ENCODE assay signal across 12 cellular contexts in genomic region chr21:41615613-41616012, GRCh38.
DNase-seq lines count a peak whose midpoint lies in the region; ATAC-seq and TF ChIP-seq lines count a peak whose summit lies in the region.
"Had no signal": no experiment of that assay in that cellular context is flagged by ENCODE, and none has a peak within 500 bp of the region (broad histone marks: within the 10 kb centered on the region; RNA-seq: fewer than 3 reads in every experiment).

No MANE protein-coding gene starts in this region.

- no TSS peak for BruUV-seq in PC-3 (replicated peaks; lab: Mats Ljungman, UMichigan)
- no TSS peak for BruUV-seq in Caco-2 (replicated peaks; lab: Mats Ljungman, UMichigan)

- peak overlapping the region; percentile 19; the same call in 1 of the 2 replicates for H3K9ac ChIP-seq in PC-3 (ENCODE audit: low read length)

- H3K4me2 ChIP-seq in PC-3 (ENCODE audit: low read length), result 0 out of 2 replicates have a peak overlapping the region, but pooled peaks have one; percentile 0

- H3K9me2 ChIP-seq in PC-3 (replicated peaks; ENCODE audit: low read length), result no peaks in the 10 kb centered on the region

- DNase-seq in AG04449 (ENCODE audit: low read depth, low spot score), result peak; percentile 99
- DNase-seq in PC-3, result peak; percentile 59
- DNase-seq in epidermal melanocyte (ENCODE audit: insufficient read length, low spot score), result peak; percentile 86
- peak; percentile 86 for DNase-seq in non-pigmented ciliary epithelial cell (ENCODE audit: low read depth)
- DNase-seq in NCI-H2171 (lab: John Stamatoyannopoulos, UW), result no peak
- no peak for DNase-seq in activated naive CD8-positive, alpha-beta T cell treated with anti-CD3 and anti-CD28 coated beads, Interleukin-2, amount 50 U/mL, for 24 hours
- no peak for DNase-seq in NCI-H748 treated with DMSO at 0.1 percent for 48 hours (lab: John Stamatoyannopoulos, UW)
- DNase-seq in Caco-2, result no peak
- DNase-seq: CD8-positive, alpha-beta memory T cell; NCI-H774; T-helper 2 cell had no signal

- no peaks in the 10 kb centered on the region for H3F3A ChIP-seq in PC-3 (ENCODE audit: low read length, unreplicated experiment)

- no peaks in the 10 kb centered on the region for H3K27me3 ChIP-seq in PC-3 (ENCODE audit: low read length)
- H3K27me3 ChIP-seq in Caco-2 (replicated peaks; ENCODE audit: control insufficient read depth, insufficient read depth, low read length), result no peaks in the 10 kb centered on the region

- H3K9me3 Mint-ChIP-seq in activated naive CD8-positive, alpha-beta T cell treated with anti-CD3 and anti-CD28 coated beads, Interleukin-2, amount 50 U/mL, for 24 hours, result no peaks in the 10 kb centered on the region
- peaks cover 7% of the 10 kb centered on the region for H3K9me3 Mint-ChIP-seq in Caco-2 (ENCODE audit: unreplicated experiment)
- H3K9me3 Mint-ChIP-seq: neural crest cell had no signal

- H3K9me3 ChIP-seq in PC-3 (ENCODE audit: low read length), result no peaks in the 10 kb centered on the region
- H3K9me3 ChIP-seq in Caco-2, result no peaks in the 10 kb centered on the region

- no peaks in the 10 kb centered on the region for H3K36me3 ChIP-seq in PC-3 (ENCODE audit: low read depth, low read length)
- H3K36me3 ChIP-seq in Caco-2 (ENCODE audit: control insufficient read depth, insufficient read depth, low read length), result no peaks in the 10 kb centered on the region

- H3K27me3 Mint-ChIP-seq in activated naive CD8-positive, alpha-beta T cell treated with anti-CD3 and anti-CD28 coated beads, Interleukin-2, amount 50 U/mL, for 24 hours, result peaks cover 23% of the 10 kb centered on the region
- no peaks in the 10 kb centered on the region for H3K27me3 Mint-ChIP-seq in Caco-2 (ENCODE audit: insufficient read depth, unreplicated experiment)

- H3K4me3 ChIP-seq in AG04449 (ENCODE audit: low read depth, low read length) (no peak overlapping the region), PC-3 (ENCODE audit: low read length) (no peak overlapping the region), Caco-2 (ENCODE audit: low read depth, low read length) (no peak overlapping the region)

- no peaks in the 10 kb centered on the region for H3K4me1 Mint-ChIP-seq in activated naive CD8-positive, alpha-beta T cell treated with anti-CD3 and anti-CD28 coated beads, Interleukin-2, amount 50 U/mL, for 24 hours
- H3K4me1 Mint-ChIP-seq in Caco-2 (ENCODE audit: low read depth, unreplicated experiment), result peaks cover 13% of the 10 kb centered on the region
- H3K4me1 Mint-ChIP-seq: CD8-positive, alpha-beta memory T cell had no signal

- TF ChIP-seq CTCF in AG04449 (IDR thresholded peaks at IDR 0.05; ENCODE audit: insufficient read depth, low read length, missing control alignments), result no peak
- no peak for TF ChIP-seq CTCF in PC-3 (conservative IDR thresholded peaks at IDR 0.05; ENCODE audit: low read depth, low read length)
- no peak for TF ChIP-seq CTCF in Caco-2 (IDR thresholded peaks at IDR 0.05; ENCODE audit: insufficient read depth in 1 of 2, low read depth in 1 of 2, low read length in 1 of 2, severe bottlenecking in 1 of 2, unreplicated experiment in 1 of 2)

- intact Hi-C loops in PC-3 (cut with micrococcal nuclease) (no loop called here), Caco-2 (cut with micrococcal nuclease; ENCODE audit: unreplicated experiment) (no loop called here)

- H3K27ac ChIP-seq in PC-3 (ENCODE audit: low read length), result peak overlapping the region; percentile 70

- H3K4me1 ChIP-seq in PC-3 (ENCODE audit: insufficient read depth, low read length) (peaks cover 52% of the 10 kb centered on the region), Caco-2 (peaks cover 23% of the 10 kb centered on the region)

- CTCF ChIA-PET in AG04449 (lab: Yijun Ruan, JAX) (interaction anchor here (0.7 to 11.1 kb wide), 12 partner anchors 14 to 502 kb away, joined by 3 to 256 read pairs (median 4); no protein-coding TSS in a partner anchor), PC-3 (lab: Charles Lee) (interaction anchor here (2.5 kb wide), 1 partner anchor 153 kb away, joined by 6 read pairs; no protein-coding TSS in a partner anchor), Caco-2 (lab: Charles Lee) (interaction anchor here (1.6 kb wide), 1 partner anchor 100 kb away, joined by 5 read pairs; no protein-coding TSS in a partner anchor)

- no peak overlapping the region for H2AFZ ChIP-seq in PC-3 (ENCODE audit: low read length)

- peaks cover 14% of the 10 kb centered on the region; the same call in 1 of the 2 replicates for H3K79me2 ChIP-seq in PC-3 (ENCODE audit: low read length)

- POLR2A ChIA-PET in AG04449 (lab: Yijun Ruan, JAX), result interaction anchor here (0.6 to 2.2 kb wide), 9 partner anchors 12 to 496 kb away, joined by 3 to 7 read pairs (median 3); partner anchors contain the start of gene PRDM15
- POLR2A ChIA-PET in PC-3 (lab: Charles Lee; ENCODE audit: unreplicated experiment), result interaction anchor here (0.9 kb wide), 1 partner anchor 146 kb away, joined by 3 read pairs; no protein-coding TSS in a partner anchor
- POLR2A ChIA-PET in Caco-2 (lab: Charles Lee), result no interaction called here

- H3K4me3 Mint-ChIP-seq in activated naive CD8-positive, alpha-beta T cell treated with anti-CD3 and anti-CD28 coated beads, Interleukin-2, amount 50 U/mL, for 24 hours, result no peak overlapping the region
- no peak overlapping the region for H3K4me3 Mint-ChIP-seq in Caco-2 (ENCODE audit: unreplicated experiment)
- H3K4me3 Mint-ChIP-seq: CD8-positive, alpha-beta memory T cell; neural crest cell had no signal

- no peaks in the 10 kb centered on the region for H3K36me3 Mint-ChIP-seq in activated naive CD8-positive, alpha-beta T cell treated with anti-CD3 and anti-CD28 coated beads, Interleukin-2, amount 50 U/mL, for 24 hours (ENCODE audit: low read depth)
- H3K36me3 Mint-ChIP-seq in Caco-2 (ENCODE audit: insufficient read depth, unreplicated experiment), result no peaks in the 10 kb centered on the region
- H3K36me3 Mint-ChIP-seq: CD8-positive, alpha-beta memory T cell had no signal

- no peaks in the 10 kb centered on the region for H4K20me1 ChIP-seq in PC-3 (ENCODE audit: low read length)

- ATAC-seq in PC-3, result no peak
- no peak for ATAC-seq in activated naive CD8-positive, alpha-beta T cell treated with anti-CD3 and anti-CD28 coated beads, Interleukin-2, amount 50 U/mL, for 24 hours

- H3K27ac Mint-ChIP-seq in activated naive CD8-positive, alpha-beta T cell treated with anti-CD3 and anti-CD28 coated beads, Interleukin-2, amount 50 U/mL, for 24 hours, result no peak overlapping the region
- H3K27ac Mint-ChIP-seq in Caco-2 (ENCODE audit: unreplicated experiment), result no peak overlapping the region
- H3K27ac Mint-ChIP-seq: CD8-positive, alpha-beta memory T cell had no signal

Comparison
In these comparisons a context has a peak if more than half of its experiments do, and no peak if none do; other contexts are left out.
1. DNase-seq: peak in AG04449 (single experiment), PC-3 (single experiment), epidermal melanocyte (single experiment) and non-pigmented ciliary epithelial cell (single experiment); none in NCI-H2171 (single experiment), activated naive CD8-positive, alpha-beta T cell treated with anti-CD3 and anti-CD28 coated beads, Interleukin-2, amount 50 U/mL, for 24 hours (single experiment), NCI-H748 treated with DMSO at 0.1 percent for 48 hours (single experiment) and Caco-2 (0 of 2).